ENCODE assay signal across 12 cellular contexts in genomic region chr7:108406474-108406873, GRCh38.
DNase-seq lines count a peak whose midpoint lies in the region; TF ChIP-seq lines count a peak whose summit lies in the region.
"Had no signal": no experiment of that assay in that cellular context is flagged by ENCODE, and none has a peak within 500 bp of the region (broad histone marks: within the 10 kb centered on the region; RNA-seq: fewer than 3 reads in every experiment).

No MANE protein-coding gene starts in this region.

- CTCF ChIA-PET in HEK293 (lab: Yijun Ruan, JAX), result interaction anchor here (0.8 kb wide), 1 partner anchor 46 kb away, joined by 3 read pairs; no protein-coding TSS in a partner anchor

- peaks cover 29% of the 10 kb centered on the region for H3K4me1 ChIP-seq in HEK293 (ENCODE audit: control insufficient read depth, insufficient read depth, low read length)
- H3K4me1 ChIP-seq: prostate gland had no signal

- peak overlapping the region; percentile 1; the same call in 1 of the 2 replicates for H3K27ac ChIP-seq in 22Rv1
- H3K27ac ChIP-seq in HEK293 (ENCODE audit: extremely low read depth, low read depth, low read length), result peak overlapping the region; percentile 31; the same call in 1 of the 2 replicates
- no peak overlapping the region for H3K27ac ChIP-seq in caudate nucleus (ENCODE audit: low read depth, low read length)
- H3K27ac ChIP-seq: prostate gland had no signal

- in situ Hi-C loops in GM13976 (cut with MboI; ENCODE audit: low sequenced_read_pairs, unreplicated experiment), result no loop called here

- POLR2A ChIA-PET in HEK293 (lab: Yijun Ruan, JAX), result no interaction called here

- no peak for TF ChIP-seq CTCF in 22Rv1 (IDR thresholded peaks at IDR 0.05)
- no peak for TF ChIP-seq CTCF in HEK293 (tag by site-specific recombination; IDR thresholded peaks at IDR 0.05)
- no peak for TF ChIP-seq CTCF in foreskin fibroblast (IDR thresholded peaks at IDR 0.05; ENCODE audit: low read depth, low read length)
- no peak for TF ChIP-seq CTCF in GM13976 (IDR thresholded peaks at IDR 0.05; ENCODE audit: borderline replicate concordance, control extremely low read depth, extremely low read depth, insufficient read depth, missing control alignments)

- H3K9me3 ChIP-seq in HEK293 (ENCODE audit: control insufficient read depth, insufficient read depth, low read depth, low read length), result no peaks in the 10 kb centered on the region
- H3K9me3 ChIP-seq: prostate gland had no signal

- no peaks in the 10 kb centered on the region for H3K36me3 ChIP-seq in HEK293 (ENCODE audit: control insufficient read depth in 2 of 2, insufficient read depth in 1 of 2, low read length in 2 of 2)
- H3K36me3 ChIP-seq: prostate gland had no signal

- no peak overlapping the region for H3K4me3 ChIP-seq in HEK293 (ENCODE audit: low read depth, low read length)
- no peak overlapping the region for H3K4me3 ChIP-seq in foreskin fibroblast (ENCODE audit: low read depth in 1 of 2, low read length in 2 of 2)
- H3K4me3 ChIP-seq: K562, prostate gland had no signal

- DNase-seq in astrocyte of the hippocampus (ENCODE audit: low read depth, low spot score) (peak; percentile 67), foreskin fibroblast (peak; percentile 78 to 86), caudate nucleus (lab: John Stamatoyannopoulos, UW) (no peak), GM13976 (ENCODE audit: low spot score) (no peak)
- no peak for DNase-seq in activated CD8-positive, alpha-beta memory T cell treated with anti-CD3 and anti-CD28 coated beads, Interleukin-2, amount 50 U/mL, for 48 hours
- no peak for DNase-seq in activated CD4-positive, alpha-beta T cell treated with anti-CD3 and anti-CD28 coated beads for 48 hours
- DNase-seq: activated CD4-positive, alpha-beta T cell treated with anti-CD3 and anti-CD28 coated beads for 4 hours; stimulated activated CD4-positive, alpha-beta T cell treated with anti-CD3 and anti-CD28 coated beads, Interleukin-1b, Interleukin-23, amount 100 ng/mL, for 48 hours had no signal

TF ChIP-seq in HEK293, 187 proteins besides CTCF, POLR2A, EP300 and RAD21 (continues in another document):
- TF ChIP-seq ZBTB48 (tag by site-specific recombination; IDR thresholded peaks at IDR 0.05) (no peak), REPIN1 (tag by site-specific recombination; IDR thresholded peaks at IDR 0.05; ENCODE audit: low read depth) (no peak), ZNF350 (tag by site-specific recombination; IDR thresholded peaks at IDR 0.05) (no peak), ZNF354C (tag by site-specific recombination; IDR thresholded peaks at IDR 0.05; ENCODE audit: borderline replicate concordance, low read depth) (no peak), ZNF544 (tag by site-specific recombination; IDR thresholded peaks at IDR 0.05) (no peak), ZNF341 (tag by site-specific recombination; IDR thresholded peaks at IDR 0.05; ENCODE audit: low read depth) (no peak), ZSCAN30 (tag by site-specific recombination; IDR thresholded peaks at IDR 0.05) (peak; percentile 33; the same call in 1 of the 2 replicates), ZNF266 (tag by site-specific recombination; IDR thresholded peaks at IDR 0.05; ENCODE audit: low read depth) (no peak), ZNF664 (tag by site-specific recombination; IDR thresholded peaks at IDR 0.05) (0 out of 2 replicates have a peak, but pooled peaks have one; percentile 48), MZF1 (tag by site-specific recombination; IDR thresholded peaks at IDR 0.05; ENCODE audit: borderline replicate concordance) (no peak), ZNF791 (tag by site-specific recombination; IDR thresholded peaks at IDR 0.05) (no peak), ZNF280C (tag by site-specific recombination; IDR thresholded peaks at IDR 0.05) (no peak), ZNF747 (tag by site-specific recombination; IDR thresholded peaks at IDR 0.05) (no peak), ZNF19 (tag by site-specific recombination; IDR thresholded peaks at IDR 0.05; ENCODE audit: low read depth) (no peak), MEIS1 (CRISPR knock-in tag; IDR thresholded peaks at IDR 0.05; ENCODE audit: borderline replicate concordance) (no peak), SCRT2 (tag by site-specific recombination; IDR thresholded peaks at IDR 0.05) (no peak), ZNF571 (tag by site-specific recombination; IDR thresholded peaks at IDR 0.05) (no peak), ZNF112 (tag by site-specific recombination; IDR thresholded peaks at IDR 0.05) (no peak), KLF16 (tag by site-specific recombination; IDR thresholded peaks at IDR 0.05) (no peak), INSM2 (tag by site-specific recombination; IDR thresholded peaks at IDR 0.05) (peak; percentile 96), ZNF274 (IDR thresholded peaks at IDR 0.05; ENCODE audit: low read length) (no peak), ZNF274 (tag by site-specific recombination; IDR thresholded peaks at IDR 0.05; ENCODE audit: borderline replicate concordance) (no peak)
- TF ChIP-seq, protein P1, sequence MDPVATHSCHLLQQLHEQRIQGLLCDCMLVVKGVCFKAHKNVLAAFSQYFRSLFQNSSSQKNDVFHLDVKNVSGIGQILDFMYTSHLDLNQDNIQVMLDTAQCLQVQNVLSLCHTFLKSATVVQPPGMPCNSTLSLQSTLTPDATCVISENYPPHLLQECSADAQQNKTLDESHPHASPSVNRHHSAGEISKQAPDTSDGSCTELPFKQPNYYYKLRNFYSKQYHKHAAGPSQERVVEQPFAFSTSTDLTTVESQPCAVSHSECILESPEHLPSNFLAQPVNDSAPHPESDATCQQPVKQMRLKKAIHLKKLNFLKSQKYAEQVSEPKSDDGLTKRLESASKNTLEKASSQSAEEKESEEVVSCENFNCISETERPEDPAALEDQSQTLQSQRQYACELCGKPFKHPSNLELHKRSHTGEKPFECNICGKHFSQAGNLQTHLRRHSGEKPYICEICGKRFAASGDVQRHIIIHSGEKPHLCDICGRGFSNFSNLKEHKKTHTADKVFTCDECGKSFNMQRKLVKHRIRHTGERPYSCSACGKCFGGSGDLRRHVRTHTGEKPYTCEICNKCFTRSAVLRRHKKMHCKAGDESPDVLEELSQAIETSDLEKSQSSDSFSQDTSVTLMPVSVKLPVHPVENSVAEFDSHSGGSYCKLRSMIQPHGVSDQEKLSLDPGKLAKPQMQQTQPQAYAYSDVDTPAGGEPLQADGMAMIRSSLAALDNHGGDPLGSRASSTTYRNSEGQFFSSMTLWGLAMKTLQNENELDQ (tag by site-specific recombination; IDR thresholded peaks at IDR 0.05; ENCODE audit: low read depth), result no peak

Comparison
In these comparisons a context has a peak if more than half of its experiments do, and no peak if none do; other contexts are left out.
1. DNase-seq: peak in astrocyte of the hippocampus (single experiment) and foreskin fibroblast (2 of 2); none in caudate nucleus (0 of 61), GM13976 (single experiment), activated CD8-positive, alpha-beta memory T cell treated with anti-CD3 and anti-CD28 coated beads, Interleukin-2, amount 50 U/mL, for 48 hours (single experiment) and activated CD4-positive, alpha-beta T cell treated with anti-CD3 and anti-CD28 coated beads for 48 hours (single experiment).